Comparison of ENCODE assay signal across 14 cellular contexts in the genomic region with DNA sequence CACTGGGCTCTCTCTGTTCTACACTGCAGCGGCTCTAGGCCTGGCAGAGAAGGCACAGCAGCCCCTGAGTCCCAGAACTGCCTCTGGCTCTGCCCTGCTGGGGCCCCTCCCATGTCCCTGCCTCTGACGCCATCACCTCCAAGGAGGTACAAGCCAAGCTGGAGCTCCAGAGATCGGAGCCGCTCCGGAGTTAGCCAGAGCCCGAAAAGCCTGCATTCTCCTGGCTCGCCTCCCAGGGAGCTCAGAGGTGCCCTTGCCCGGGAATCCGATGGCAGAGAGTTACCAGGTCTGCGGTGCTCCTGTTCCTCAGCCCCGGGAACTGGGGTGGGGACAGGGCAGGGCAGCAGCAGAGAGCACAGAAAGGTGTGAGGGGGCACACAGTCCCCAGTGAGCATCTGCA. TPM values are rescaled to one million over a fixed set of nuclear protein-coding genes. Genes with fewer than 3 reads are reported as not detected.
"Had no signal": no experiment of that assay in that cellular context is flagged by ENCODE, and none has a peak within 500 bp of the region (broad histone marks: within the 10 kb centered on the region; RNA-seq: fewer than 3 reads in every experiment).

No MANE protein-coding gene starts in this region.

RNA-seq across cellular contexts. Expression of a gene that starts 46.9 kb away (rescaled TPM):
- total RNA-seq: cerebellum, endodermal cell, esophagus mucosa, gastroesophageal sphincter, kidney, left ventricle myocardium inferior, lung microvascular endothelial cell, mucosa of gallbladder, osteoblast, renal cortical epithelial cell, right cardiac atrium, thoracic aorta, tibial nerve had no signal
- polyA plus RNA-seq: naive thymus-derived CD4-positive, alpha-beta T cell; right cardiac atrium had no signal
